ENCODE assay signal across 8 cellular contexts in the genomic region with DNA sequence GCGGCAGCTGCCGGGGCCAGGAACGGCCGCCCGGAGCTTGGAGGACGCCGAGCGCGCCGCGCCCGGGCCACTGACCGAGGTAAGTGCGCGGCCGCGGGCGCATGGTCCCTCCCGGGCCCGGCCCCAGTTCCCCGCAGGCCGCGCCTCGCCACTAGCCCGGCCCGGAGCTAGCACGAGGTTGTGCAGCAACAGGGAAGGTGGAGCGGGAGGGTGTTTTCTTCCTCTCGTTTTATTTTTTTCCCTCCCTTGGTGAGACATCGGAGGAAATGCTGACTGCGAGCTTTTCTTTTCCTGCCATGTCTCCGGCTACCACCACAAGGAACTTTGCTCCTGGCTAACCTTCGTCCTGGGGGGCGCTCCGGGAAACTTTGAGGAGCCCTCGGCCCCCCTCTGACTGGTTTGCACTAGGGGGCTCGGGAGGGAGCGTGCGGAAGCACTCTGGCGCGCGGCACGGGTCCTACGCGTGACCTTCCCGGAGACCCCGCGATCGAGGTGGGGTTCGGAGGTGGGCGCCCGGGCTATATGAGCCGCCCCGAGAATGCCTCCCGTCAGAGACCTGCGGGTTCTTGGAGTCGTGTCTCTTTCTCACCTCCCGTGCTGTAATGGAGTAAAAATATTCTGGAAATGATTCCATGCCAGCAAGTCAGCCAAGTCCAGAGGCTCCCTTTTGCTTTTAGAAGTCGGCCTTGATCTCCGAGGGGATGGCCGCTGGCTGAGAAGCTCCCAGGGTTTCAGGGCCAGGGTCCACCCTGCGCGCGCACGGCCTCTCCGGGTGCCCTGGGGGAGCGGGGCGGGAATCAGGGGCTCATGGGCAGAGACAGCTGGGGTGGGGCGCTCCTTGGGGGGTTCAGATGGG. TPM values are rescaled to one million over a fixed set of nuclear protein-coding genes. Genes with fewer than 3 reads are reported as not detected.
DNase-seq lines count a peak whose midpoint lies in the region; ATAC-seq and TF ChIP-seq lines count a peak whose summit lies in the region.

No MANE protein-coding gene starts in this region.

- CTCF ChIA-PET in CD8-positive, alpha-beta T cell (lab: Charles Lee) = no interaction called here

- H3K4me3 Mint-ChIP-seq in CD8-positive, alpha-beta T cell = peak overlapping the region; percentile 42

- no peaks in the 10 kb centered on the region for H3K9me3 Mint-ChIP-seq in CD8-positive, alpha-beta T cell

- TF ChIP-seq CTCF in CD8-positive, alpha-beta T cell (IDR thresholded peaks at IDR 0.05) = no peak
- TF ChIP-seq CTCF in foreskin fibroblast (IDR thresholded peaks at IDR 0.05; ENCODE audit: low read depth, low read length) = no peak
- TF ChIP-seq CTCF in ovary (IDR thresholded peaks at IDR 0.05) = no peak

- H3K27ac ChIP-seq in CD8-positive, alpha-beta T cell (ENCODE audit: low read depth, low read length) = no peak overlapping the region
- H3K27ac ChIP-seq in ovary = no peak overlapping the region

- intact Hi-C loops in CD8-positive, alpha-beta T cell (cut with DNase I, micrococcal nuclease) = no loop called here
- intact Hi-C loops in ovary (cut with DNase I) = no loop called here

- ATAC-seq in CD8-positive, alpha-beta T cell = no peak
- ATAC-seq in GM18520 (IDR thresholded peaks at IDR 0.05; ENCODE audit: unreplicated experiment) = no peak

- no peak overlapping the region for H3K27ac Mint-ChIP-seq in CD8-positive, alpha-beta T cell

- H3K36me3 Mint-ChIP-seq in CD8-positive, alpha-beta T cell = no peaks in the 10 kb centered on the region

- no peak for TF ChIP-seq EP300 in ovary (IDR thresholded peaks at IDR 0.05)

- peak overlapping the region; percentile 27 for H3K4me3 ChIP-seq in CD8-positive, alpha-beta T cell (ENCODE audit: low read depth, low read length)
- H3K4me3 ChIP-seq in foreskin fibroblast (ENCODE audit: low read depth in 1 of 2, low read length in 2 of 2) (peak overlapping the region; percentile 19 to 35), ovary (peak overlapping the region; percentile 37)

- POLR2A ChIA-PET in CD8-positive, alpha-beta T cell (lab: Charles Lee) = no interaction called here

- H3K27me3 ChIP-seq in CD8-positive, alpha-beta T cell (ENCODE audit: insufficient read depth, low read length) = no peaks in the 10 kb centered on the region
- H3K27me3 ChIP-seq in ovary = no peaks in the 10 kb centered on the region

- TF ChIP-seq POLR2A in ovary (IDR thresholded peaks at IDR 0.05) = no peak

- DNase-seq in CD8-positive, alpha-beta T cell = peak in 1 of 7 experiments; percentile 12
- peak; percentile 14 for DNase-seq in NCI-H748 treated with DMSO at 0.1 percent for 48 hours (lab: John Stamatoyannopoulos, UW)
- peak in 1 of 2 donors; percentile 51 for DNase-seq in foreskin fibroblast
- peak in 1 of 5 donors; percentile 51 for DNase-seq in ovary
- DNase-seq in T1000 (lab: John Stamatoyannopoulos, UW) = no peak
- DNase-seq in cortex of kidney (lab: John Stamatoyannopoulos, UW) = no peak
- no peak for DNase-seq in COLO829 (ENCODE audit: low spot score)

- peaks cover 36% of the 10 kb centered on the region for H3K27me3 Mint-ChIP-seq in CD8-positive, alpha-beta T cell (ENCODE audit: low read depth)

- 1 to 2% (median 1%) methylated on average over 61 to 69 of the region's 69 CpGs for WGBS in ovary, 3 donors

- no peaks in the 10 kb centered on the region for H3K9me3 ChIP-seq in CD8-positive, alpha-beta T cell (ENCODE audit: low read length)
- no peaks in the 10 kb centered on the region for H3K9me3 ChIP-seq in ovary

- peaks cover 5% of the 10 kb centered on the region for H3K4me1 Mint-ChIP-seq in CD8-positive, alpha-beta T cell (ENCODE audit: low read depth)

- H3K4me1 ChIP-seq in CD8-positive, alpha-beta T cell (ENCODE audit: insufficient read depth, low read length) = peaks cover 19% of the 10 kb centered on the region
- peaks cover 2% of the 10 kb centered on the region for H3K4me1 ChIP-seq in ovary (ENCODE audit: insufficient read depth)

- no peaks in the 10 kb centered on the region for H3K36me3 ChIP-seq in CD8-positive, alpha-beta T cell (ENCODE audit: insufficient read depth, low read length)
- H3K36me3 ChIP-seq in ovary = no peaks in the 10 kb centered on the region

RNA-seq across cellular contexts. Expression of a gene that starts 0.9 kb away (rescaled TPM):
- total RNA-seq in CD8-positive, alpha-beta T cell = under 1 TPM; 0.08 to 0.31 TPM
- total RNA-seq in ovary = 1 to 10 TPM in 4 of 7 donors, under 1 TPM in 3; 0.12 to 1.9 (median 1.3) TPM
- polyA plus RNA-seq in ovary = under 1 TPM; 0.25 to 0.32 TPM
